In the genomic region with DNA sequence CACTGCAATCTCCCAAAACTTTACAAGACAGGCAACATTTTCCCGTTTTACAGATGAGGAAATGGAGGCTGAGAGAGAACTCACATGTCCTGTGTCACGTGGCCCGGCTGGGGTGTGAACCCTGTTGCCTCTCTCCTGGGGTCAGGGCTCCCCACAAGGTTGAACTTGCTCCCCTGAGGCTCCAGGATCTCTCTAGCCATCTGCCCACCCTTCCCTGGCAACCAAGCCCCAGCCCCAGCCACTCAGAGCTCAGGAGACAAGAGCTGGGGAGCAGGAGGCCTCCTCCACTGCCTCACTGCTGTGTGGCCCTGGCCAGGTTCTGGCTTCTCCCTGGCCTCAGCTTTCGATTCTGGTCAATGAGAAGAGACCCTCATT, we compare ENCODE assay signal across 13 cellular contexts. TPM values are rescaled to one million over a fixed set of nuclear protein-coding genes. Genes with fewer than 3 reads are reported as not detected.
A peak's percentile ranks its signal among the peaks of the same experiment; 100 is the strongest.
DNase-seq lines count a peak whose midpoint lies in the region; ATAC-seq and TF ChIP-seq lines count a peak whose summit lies in the region.
"Had no signal": no experiment of that assay in that cellular context is flagged by ENCODE, and none has a peak within 500 bp of the region (broad histone marks: within the 10 kb centered on the region; RNA-seq: fewer than 3 reads in every experiment).

No MANE protein-coding gene starts in this region.

- no peak overlapping the region for H2AFZ ChIP-seq in Loucy (ENCODE audit: low read length)
- no peak overlapping the region for H2AFZ ChIP-seq in trophoblast cell (ENCODE audit: insufficient read depth, low read length, poor library complexity)

- H3K27me3 ChIP-seq in DOHH2 (ENCODE audit: control insufficient read depth, low read length) (no peaks in the 10 kb centered on the region), Loucy (ENCODE audit: insufficient read depth, low read length, poor library complexity, severe bottlenecking) (no peaks in the 10 kb centered on the region), colonic mucosa (no peaks in the 10 kb centered on the region), trophoblast cell (ENCODE audit: insufficient read depth, low read length) (no peaks in the 10 kb centered on the region), mesendoderm (ENCODE audit: insufficient read depth, low read length, poor library complexity) (no peaks in the 10 kb centered on the region)

- ATAC-seq in GM18520 (IDR thresholded peaks at IDR 0.05; ENCODE audit: unreplicated experiment), result no peak

- no peak overlapping the region for H2BK15ac ChIP-seq in mesendoderm (replicated peaks; ENCODE audit: low read depth)

- intact Hi-C loops in colonic mucosa (cut with DNase I), result no loop called here

- H3K4ac ChIP-seq in trophoblast cell (ENCODE audit: low read depth, low read length) (no peak overlapping the region), mesendoderm (ENCODE audit: low read depth, low read length) (no peak overlapping the region)

- H4K12ac ChIP-seq in trophoblast cell (ENCODE audit: low read depth, low read length), result no peak overlapping the region

- H4K8ac ChIP-seq in trophoblast cell (ENCODE audit: low read depth, low read length) (no peak overlapping the region), mesendoderm (ENCODE audit: low read depth, low read length) (no peak overlapping the region)

- H2AK5ac ChIP-seq in trophoblast cell (ENCODE audit: low read length) (no peak overlapping the region), mesendoderm (ENCODE audit: low read length) (no peak overlapping the region)

- H3K14ac ChIP-seq in trophoblast cell (ENCODE audit: low read length), result no peak overlapping the region

- H4K20me1 ChIP-seq in DOHH2 (ENCODE audit: control insufficient read depth, insufficient read depth, low read depth, low read length), result peaks cover 54% of the 10 kb centered on the region
- peaks cover 93% of the 10 kb centered on the region for H4K20me1 ChIP-seq in Loucy (ENCODE audit: insufficient read depth, low read length, poor library complexity, severe bottlenecking)

- H3K56ac ChIP-seq in mesendoderm (ENCODE audit: low read length), result no peak overlapping the region

- no CpG with 5 or more reads among the region's 4 CpGs for WGBS in trophoblast cell (ENCODE audit: extremely low coverage, insufficient coverage, insufficient read length)
- no CpG with 5 or more reads among the region's 4 CpGs for WGBS in mesendoderm (ENCODE audit: extremely low coverage, insufficient coverage, low lambda C conversion rate)

- H2BK12ac ChIP-seq in trophoblast cell (ENCODE audit: low read length), result no peak overlapping the region

- H3K23ac ChIP-seq in trophoblast cell (ENCODE audit: low read length), result no peak overlapping the region
- no peak overlapping the region for H3K23ac ChIP-seq in mesendoderm (ENCODE audit: low read length)

- H3K4me3 ChIP-seq in DOHH2 (ENCODE audit: low read length) (peak overlapping the region; percentile 95), Loucy (ENCODE audit: low read length, poor library complexity, severe bottlenecking) (no peak overlapping the region), colonic mucosa (no peak overlapping the region), trophoblast cell (ENCODE audit: low read depth, low read length) (no peak overlapping the region), mesendoderm (ENCODE audit: low read length) (no peak overlapping the region)

- H4K91ac ChIP-seq in trophoblast cell (ENCODE audit: low read depth, low read length), result peak overlapping the region; percentile 40

- H2BK120ac ChIP-seq in trophoblast cell (ENCODE audit: insufficient read depth, low read length, poor library complexity) (peak overlapping the region; percentile 9), mesendoderm (ENCODE audit: low read depth, low read length) (no peak overlapping the region)

- peaks cover 88% of the 10 kb centered on the region for H3K36me3 ChIP-seq in DOHH2 (ENCODE audit: control insufficient read depth, low read length)
- peaks cover 39% of the 10 kb centered on the region; the same call in 1 of the 2 replicates for H3K36me3 ChIP-seq in Loucy (ENCODE audit: insufficient read depth, low read length)
- H3K36me3 ChIP-seq in colonic mucosa, result no peaks in the 10 kb centered on the region
- H3K36me3 ChIP-seq in trophoblast cell (ENCODE audit: control insufficient read depth in 1 of 2, insufficient read depth in 2 of 2, low read length in 2 of 2), result no peaks in the 10 kb centered on the region
- no peaks in the 10 kb centered on the region for H3K36me3 ChIP-seq in mesendoderm (ENCODE audit: control insufficient read depth, insufficient read depth, low read length)

- DNase-seq in colonic mucosa (no peak), trophoblast cell (no peak), NCI-H226 (no peak), mesendoderm (no peak), GM10248 (ENCODE audit: extremely low spot score) (no peak)
- DNase-seq: foreskin fibroblast, HCEC 1CT, NCI-H526 treated with DMSO at 0.1 percent for 48 hours, retina had no signal

- POLR2A ChIA-PET in GM10248 (lab: Yijun Ruan, JAX), result interaction anchor here (0.5 to 6.8 kb wide), 7 partner anchors 9 to 1689 kb away, joined by 3 to 71 read pairs (median 5); partner anchors contain the start of gene LAPTM5

- H3F3A ChIP-seq in DOHH2 (ENCODE audit: control insufficient read depth, insufficient read depth), result peaks cover 48% of the 10 kb centered on the region
- no peaks in the 10 kb centered on the region for H3F3A ChIP-seq in Loucy (ENCODE audit: low read depth)

- no peak overlapping the region for H4K5ac ChIP-seq in mesendoderm (ENCODE audit: low read length)

- CTCF ChIA-PET in GM10248 (lab: Yijun Ruan, JAX), result interaction anchor here (0.7 to 13.2 kb wide), 8 partner anchors 12 to 55 kb away, joined by 3 to 162 read pairs (median 28); partner anchors contain the start of gene LAPTM5

- no peak for TF ChIP-seq CTCF in DOHH2 (IDR thresholded peaks at IDR 0.05; ENCODE audit: low read depth, low read length, poor library complexity, severe bottlenecking)
- no peak for TF ChIP-seq CTCF in Loucy (conservative IDR thresholded peaks at IDR 0.05; ENCODE audit: low read length)
- TF ChIP-seq CTCF in colonic mucosa (IDR thresholded peaks at IDR 0.05), result no peak
- no peak for TF ChIP-seq CTCF in GM10248 (IDR thresholded peaks at IDR 0.05; ENCODE audit: control extremely low read depth, extremely low read depth, low read depth, missing control alignments)

- H3K4me2 ChIP-seq in DOHH2 (ENCODE audit: low read length), result peak overlapping the region; percentile 94
- peak overlapping the region; percentile 54 for H3K4me2 ChIP-seq in Loucy (ENCODE audit: low read depth, low read length, poor library complexity, severe bottlenecking)
- no peak overlapping the region for H3K4me2 ChIP-seq in trophoblast cell (ENCODE audit: low read length)
- no peak overlapping the region for H3K4me2 ChIP-seq in mesendoderm (ENCODE audit: low read length)

- peaks cover 100% of the 10 kb centered on the region for H3K4me1 ChIP-seq in DOHH2 (ENCODE audit: control insufficient read depth, low read length)
- peaks cover 76% of the 10 kb centered on the region for H3K4me1 ChIP-seq in Loucy (ENCODE audit: insufficient read depth, low read length, poor library complexity, severe bottlenecking)
- peaks cover 9% of the 10 kb centered on the region for H3K4me1 ChIP-seq in colonic mucosa
- peaks cover 0 to 7% of the 10 kb centered on the region in 2 experiments for H3K4me1 ChIP-seq in trophoblast cell (ENCODE audit: control insufficient read depth in 1 of 2, insufficient read depth in 2 of 2, low read length in 2 of 2)
- peaks cover 5% of the 10 kb centered on the region for H3K4me1 ChIP-seq in mesendoderm (ENCODE audit: control insufficient read depth, low read depth, low read length)

- H3K9me2 ChIP-seq in DOHH2 (replicated peaks; ENCODE audit: control insufficient read depth, low read length) (no peaks in the 10 kb centered on the region), Loucy (replicated peaks; ENCODE audit: low read depth, low read length) (no peaks in the 10 kb centered on the region)

- H3K79me2 ChIP-seq in DOHH2 (ENCODE audit: control insufficient read depth, low read length) (peaks cover 98% of the 10 kb centered on the region), Loucy (ENCODE audit: insufficient read depth, low read length) (peaks cover 95% of the 10 kb centered on the region), trophoblast cell (ENCODE audit: control insufficient read depth, insufficient read depth, low read length, poor library complexity) (peaks cover 1% of the 10 kb centered on the region), mesendoderm (ENCODE audit: control insufficient read depth, insufficient read depth, low read length) (no peaks in the 10 kb centered on the region)

- H3K79me1 ChIP-seq in trophoblast cell (ENCODE audit: low read length) (peaks cover 2% of the 10 kb centered on the region), mesendoderm (ENCODE audit: low read length) (no peaks in the 10 kb centered on the region)

- H2BK5ac ChIP-seq in trophoblast cell (ENCODE audit: low read depth, low read length, poor library complexity) (no peak overlapping the region), mesendoderm (ENCODE audit: low read length) (no peak overlapping the region)

- H3K18ac ChIP-seq in trophoblast cell (ENCODE audit: low read length) (no peak overlapping the region), mesendoderm (ENCODE audit: low read length) (no peak overlapping the region)

- peak overlapping the region; percentile 99 for H3K27ac ChIP-seq in DOHH2 (ENCODE audit: low read depth, low read length)
- H3K27ac ChIP-seq in colonic mucosa, result peak overlapping the region; percentile 16
- H3K27ac ChIP-seq in trophoblast cell (ENCODE audit: low read depth, low read length), result no peak overlapping the region
- H3K27ac ChIP-seq in mesendoderm (ENCODE audit: low read depth, low read length), result no peak overlapping the region

- H3K9ac ChIP-seq in Loucy (ENCODE audit: low read depth, low read length, poor library complexity, severe bottlenecking) (peak overlapping the region; percentile 42), colonic mucosa (ENCODE audit: low read depth in 2 of 2, low read length in 2 of 2) (no peak overlapping the region), trophoblast cell (ENCODE audit: low read length) (no peak overlapping the region), mesendoderm (ENCODE audit: low read length) (no peak overlapping the region)

- H3K9me3 ChIP-seq in DOHH2 (ENCODE audit: control insufficient read depth, insufficient read depth, low read length), result no peaks in the 10 kb centered on the region
- no peaks in the 10 kb centered on the region for H3K9me3 ChIP-seq in Loucy (ENCODE audit: insufficient read depth, low read depth, low read length)
- H3K9me3 ChIP-seq in colonic mucosa, result no peaks in the 10 kb centered on the region
- no peaks in the 10 kb centered on the region for H3K9me3 ChIP-seq in trophoblast cell (ENCODE audit: insufficient read depth, low read depth, low read length)

RNA-seq across cellular contexts. Expression of gene LAPTM5, which starts 11.8 kb away (rescaled TPM):
- 10 to 100 TPM; 15.8 to 41.0 TPM for total RNA-seq in colonic mucosa
- polyA plus RNA-seq in trophoblast cell (2013), result 0.30 and 0.33 TPM in 2 replicates
- polyA plus RNA-seq in mesendoderm (2013, experiment 1 of 2), result 0.70 TPM
- 0.64 TPM for polyA plus RNA-seq in mesendoderm (2013, experiment 2 of 2)

RNA-seq across cellular contexts. Expression of gene MATN1, which starts 22.4 kb away (rescaled TPM):
- total RNA-seq in colonic mucosa, result not detected
- polyA plus RNA-seq in trophoblast cell (2013), result 0.04 and 0.10 TPM in 2 replicates
- polyA plus RNA-seq in mesendoderm (2013, experiment 1 of 2), result 0.07 TPM
- 0.08 TPM for polyA plus RNA-seq in mesendoderm (2013, experiment 2 of 2)
- total RNA-seq: left lobe of liver had no signal

Comparison
In these comparisons a context has a peak if more than half of its experiments do, and no peak if none do; other contexts are left out.
1. H3K27ac ChIP-seq: peak in DOHH2 (single experiment) and colonic mucosa (single experiment); none in trophoblast cell (single experiment) and mesendoderm (single experiment).
2. H3K4me2 ChIP-seq: peak in DOHH2 (single experiment) and Loucy (single experiment); none in trophoblast cell (single experiment) and mesendoderm (single experiment).